2 cellular contexts compared by ENCODE assay signal in the genomic region with DNA sequence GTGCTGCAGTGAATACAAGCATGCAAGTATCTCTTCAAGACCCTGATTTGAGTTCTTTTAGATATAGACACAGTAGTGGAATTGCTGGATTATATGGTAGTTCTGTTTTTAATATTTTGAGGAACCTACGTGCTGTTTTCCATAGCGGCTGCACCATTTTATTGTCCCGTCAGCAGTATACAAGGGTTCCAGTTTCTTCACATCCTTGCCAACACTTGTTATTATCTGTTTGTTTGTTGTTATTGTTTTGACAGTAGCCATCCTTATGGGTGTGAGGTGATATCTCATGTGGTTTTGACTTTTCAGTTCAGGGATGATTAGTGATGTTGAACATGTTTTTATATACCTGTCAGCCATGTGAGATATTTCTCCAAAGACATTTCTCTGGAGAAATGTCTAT.
TF ChIP-seq lines count a peak whose summit lies in the region.

No MANE protein-coding gene starts in this region.

TF ChIP-seq in HepG2, 621 proteins besides CTCF, POLR2A, EP300 and RAD21:
- TF ChIP-seq MAFF (IDR thresholded peaks at IDR 0.05; ENCODE audit: low read depth, low read length) (peak; percentile 61), ZNF7 (CRISPR knock-in tag; IDR thresholded peaks at IDR 0.05) (peak; percentile 84), MAFK (conservative IDR thresholded peaks at IDR 0.05 in 1 of 2, IDR thresholded peaks at IDR 0.05 in 1 of 2; ENCODE audit: low read length in 2 of 2) (peak; percentile 74 to 75)
- TF ChIP-seq, protein P1, sequence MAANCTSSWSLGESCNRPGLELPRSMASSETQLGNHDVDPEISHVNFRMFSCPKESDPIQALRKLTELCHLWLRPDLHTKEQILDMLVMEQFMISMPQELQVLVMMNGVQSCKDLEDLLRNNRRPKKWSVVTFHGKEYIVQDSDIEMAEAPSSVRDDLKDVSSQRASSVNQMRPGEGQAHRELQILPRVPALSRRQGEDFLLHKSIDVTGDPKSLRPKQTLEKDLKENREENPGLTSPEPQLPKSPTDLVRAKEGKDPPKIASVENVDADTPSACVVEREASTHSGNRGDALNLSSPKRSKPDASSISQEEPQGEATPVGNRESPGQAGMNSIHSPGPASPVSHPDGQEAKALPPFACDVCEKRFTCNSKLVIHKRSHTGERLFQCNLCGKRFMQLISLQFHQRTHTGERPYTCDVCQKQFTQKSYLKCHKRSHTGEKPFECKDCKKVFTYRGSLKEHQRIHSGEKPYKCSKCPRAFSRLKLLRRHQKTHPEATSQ (CRISPR knock-in tag; IDR thresholded peaks at IDR 0.05; ENCODE audit: borderline replicate concordance) = no peak
TF ChIP-seq in HepG2: peak in this region for 3.

TF ChIP-seq in IMR-90, 13 proteins besides CTCF, POLR2A, EP300 and RAD21:
- TF ChIP-seq CHD1 (IDR thresholded peaks at IDR 0.05; ENCODE audit: low read depth, low read length) (no peak), MAFK (IDR thresholded peaks at IDR 0.05; ENCODE audit: low read depth, low read length) (peak; percentile 66)
TF ChIP-seq in IMR-90: peak in this region for 1.
